17 cellular contexts compared by ENCODE assay signal in the genomic region with DNA sequence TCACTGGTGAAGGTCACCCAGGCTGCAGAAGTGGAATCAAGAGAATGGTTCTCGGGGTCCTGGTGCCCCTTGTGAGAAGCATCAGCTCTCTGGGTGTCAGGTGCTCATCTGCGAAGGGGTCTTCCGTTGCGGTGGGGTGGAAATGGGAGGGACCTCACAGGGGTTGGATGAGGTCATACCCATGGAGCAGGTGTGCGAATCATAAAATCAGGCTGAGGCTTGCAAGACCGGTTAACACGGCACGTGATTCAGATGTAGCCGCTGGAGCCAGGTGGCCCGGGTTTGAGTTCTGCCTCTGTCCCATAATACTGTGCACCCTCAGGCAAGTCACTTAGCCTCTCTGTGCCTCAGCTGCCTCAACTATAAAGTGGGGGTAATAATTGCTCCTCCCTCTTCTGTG. TPM values are rescaled to one million over a fixed set of nuclear protein-coding genes. Genes with fewer than 3 reads are reported as not detected.
DNase-seq lines count a peak whose midpoint lies in the region; ATAC-seq and TF ChIP-seq lines count a peak whose summit lies in the region.
"Had no signal": no experiment of that assay in that cellular context is flagged by ENCODE, and none has a peak within 500 bp of the region (broad histone marks: within the 10 kb centered on the region; RNA-seq: fewer than 3 reads in every experiment).

No MANE protein-coding gene starts in this region.

- BruUV-seq in mammary epithelial cell (replicated peaks; lab: Mats Ljungman, UMichigan) (no TSS peak), MCF 10A (replicated peaks; lab: Mats Ljungman, UMichigan) (no TSS peak)

- intact Hi-C loops in mammary epithelial cell (cut with micrococcal nuclease) (loop anchor here (5.0 kb wide), 1 partner anchor 60 kb away; no protein-coding TSS in a partner anchor), MCF 10A (cut with micrococcal nuclease) (no loop called here)

- DNase-seq in mammary epithelial cell (peak; percentile 18), MCF 10A (ENCODE audit: unreplicated experiment) (no peak), NCI-H2171 treated with DMSO at 0.1 percent for 48 hours (lab: John Stamatoyannopoulos, UW) (peak; percentile 94), foreskin keratinocyte (peak in 1 of 2 donors; percentile 50), type B pancreatic cell (ENCODE audit: extremely low spot score, unreplicated experiment) (no peak), hepatocyte (ENCODE audit: low spot score) (no peak), NCI-H2196 (lab: John Stamatoyannopoulos, UW; ENCODE audit: unreplicated experiment) (no peak), NCI-H82 treated with DMSO at 0.1 percent for 48 hours (lab: John Stamatoyannopoulos, UW; ENCODE audit: unreplicated experiment) (no peak)
- DNase-seq: activated CD4-positive, alpha-beta T cell treated with anti-CD3 and anti-CD28 coated beads for 4 hours; GOT3; MG63; NCI-H226; PC-3; stimulated activated CD4-positive, alpha-beta T cell treated with anti-CD3 and anti-CD28 coated beads, Interleukin-4, amount 100 ng/mL, for 24 hours; uterus had no signal

- no peak overlapping the region for H2AFZ ChIP-seq in mammary epithelial cell (ENCODE audit: low read depth, low read length)
- H2AFZ ChIP-seq in hepatocyte = no peak overlapping the region

- no peaks in the 10 kb centered on the region for H4K20me1 ChIP-seq in mammary epithelial cell (ENCODE audit: insufficient read depth, low read length)
- no peaks in the 10 kb centered on the region for H4K20me1 ChIP-seq in hepatocyte (ENCODE audit: insufficient read depth, poor library complexity, severe bottlenecking)

- 10% methylated on average over 8 of the region's 10 CpGs for WGBS in mammary epithelial cell (ENCODE audit: low coverage, missing lambda C conversion rate)
- 92% methylated on average over 10 of the region's 10 CpGs for WGBS in hepatocyte (ENCODE audit: low lambda C conversion rate, missing lambda C conversion rate)

- H3K27me3 Mint-ChIP-seq in MCF 10A (ENCODE audit: insufficient read depth, unreplicated experiment) (peaks cover 24% of the 10 kb centered on the region), type B pancreatic cell (peaks cover 58% of the 10 kb centered on the region)

- H3K9me3 ChIP-seq in mammary epithelial cell (replicated peaks; ENCODE audit: insufficient read depth, low read length) (no peaks in the 10 kb centered on the region), hepatocyte (ENCODE audit: low read depth) (no peaks in the 10 kb centered on the region)
- H3K9me3 ChIP-seq: MG63 had no signal

- H3K4me3 Mint-ChIP-seq in MCF 10A (ENCODE audit: unreplicated experiment) = no peak overlapping the region
- H3K4me3 Mint-ChIP-seq in type B pancreatic cell = peak overlapping the region; percentile 90

- H3K27ac Mint-ChIP-seq in MCF 10A (ENCODE audit: low read depth, unreplicated experiment) (no peak overlapping the region), type B pancreatic cell (peak overlapping the region; percentile 76)

- H3K27me3 ChIP-seq in mammary epithelial cell (ENCODE audit: insufficient read depth, low read length) = no peaks in the 10 kb centered on the region
- peaks cover 13% of the 10 kb centered on the region for H3K27me3 ChIP-seq in foreskin keratinocyte
- H3K27me3 ChIP-seq in hepatocyte = peaks cover 6% of the 10 kb centered on the region

- H3K9ac ChIP-seq in mammary epithelial cell (ENCODE audit: insufficient read depth, low read length) = no peak overlapping the region

- H3K9me3 Mint-ChIP-seq in MCF 10A (ENCODE audit: unreplicated experiment) = peaks cover 14% of the 10 kb centered on the region
- no peaks in the 10 kb centered on the region for H3K9me3 Mint-ChIP-seq in type B pancreatic cell

- TF ChIP-seq CTCF in mammary epithelial cell (conservative IDR thresholded peaks at IDR 0.05 in 1 of 2, IDR thresholded peaks at IDR 0.05 in 1 of 2; ENCODE audit: extremely low read depth in 1 of 2, insufficient read depth in 1 of 2, low read depth in 1 of 2, low read length in 2 of 2) = no peak
- TF ChIP-seq CTCF in MCF 10A (IDR thresholded peaks at IDR 0.05; ENCODE audit: unreplicated experiment) = no peak
- TF ChIP-seq CTCF in foreskin keratinocyte (conservative IDR thresholded peaks at IDR 0.05) = no peak
- TF ChIP-seq CTCF in type B pancreatic cell (conservative IDR thresholded peaks at IDR 0.05) = no peak
- TF ChIP-seq CTCF in hepatocyte (IDR thresholded peaks at IDR 0.05; ENCODE audit: poor library complexity) = no peak

- no peak overlapping the region for H3K27ac ChIP-seq in mammary epithelial cell (ENCODE audit: insufficient read depth, low read depth, low read length)
- no peak overlapping the region for H3K27ac ChIP-seq in foreskin keratinocyte
- H3K27ac ChIP-seq in hepatocyte = no peak overlapping the region
- H3K27ac ChIP-seq: HL-60, uterus had no signal

- no peak overlapping the region for H3K4me2 ChIP-seq in mammary epithelial cell (ENCODE audit: insufficient read depth, low read depth, low read length)
- no peak overlapping the region for H3K4me2 ChIP-seq in hepatocyte

- H3K79me2 ChIP-seq in mammary epithelial cell (ENCODE audit: insufficient read depth, low read length) (no peaks in the 10 kb centered on the region), hepatocyte (no peaks in the 10 kb centered on the region)

- no peaks in the 10 kb centered on the region for H3K9me2 ChIP-seq in hepatocyte (replicated peaks; ENCODE audit: insufficient read depth)

- in situ Hi-C loops in mammary epithelial cell (cut with MboI; ENCODE audit: low sequenced_read_pairs in 2 of 2) = no loop called here

- no peaks in the 10 kb centered on the region for H3K4me1 Mint-ChIP-seq in MCF 10A (ENCODE audit: insufficient read depth, unreplicated experiment)
- no peaks in the 10 kb centered on the region for H3K4me1 Mint-ChIP-seq in type B pancreatic cell (ENCODE audit: unreplicated experiment)

- POLR2A ChIA-PET in MCF 10A (lab: Yijun Ruan, JAX) = no interaction called here

- H3K4me1 ChIP-seq in mammary epithelial cell (ENCODE audit: insufficient read depth, low read length) (peaks cover 13% of the 10 kb centered on the region), foreskin keratinocyte (peaks cover 6% of the 10 kb centered on the region), hepatocyte (ENCODE audit: insufficient read depth) (peaks cover 6% of the 10 kb centered on the region)

- H3K4me3 ChIP-seq in mammary epithelial cell (replicated peaks in 1 of 3; ENCODE audit: insufficient read depth in 1 of 3, low read depth in 2 of 3, low read length in 3 of 3) (no peak overlapping the region), hepatocyte (no peak overlapping the region)
- H3K4me3 ChIP-seq: MG63, uterus had no signal

- ATAC-seq in foreskin keratinocyte = peak; percentile 64
- ATAC-seq: PC-3; stimulated activated memory B cell treated with anti-CD40 and anti-IgM and Interleukin-4, amounts not matched to agents 10 μg/mL and 1 μg/mL and 100 μg/mL, for 72 hours had no signal

- H3K36me3 ChIP-seq in mammary epithelial cell (ENCODE audit: insufficient read depth, low read length) (no peaks in the 10 kb centered on the region), hepatocyte (replicated peaks; ENCODE audit: insufficient read depth, low read depth) (no peaks in the 10 kb centered on the region)
- H3K36me3 ChIP-seq: MG63, uterus had no signal

- dilution Hi-C loops in mammary epithelial cell (cut with HindIII; ENCODE audit: low sequenced_read_pairs) = no loop called here

- H3K36me3 Mint-ChIP-seq in MCF 10A (ENCODE audit: insufficient read depth, unreplicated experiment) = no peaks in the 10 kb centered on the region
- no peaks in the 10 kb centered on the region for H3K36me3 Mint-ChIP-seq in type B pancreatic cell
- H3K36me3 Mint-ChIP-seq: stimulated activated memory B cell treated with anti-CD40 and anti-IgM and Interleukin-4, amounts not matched to agents 10 μg/mL and 1 μg/mL and 100 μg/mL, for 72 hours had no signal

- CTCF ChIA-PET in mammary epithelial cell (lab: Charles Lee; ENCODE audit: low non-redundant PET) = no interaction called here
- CTCF ChIA-PET in MCF 10A (lab: Yijun Ruan, JAX) = interaction anchor here (0.7 to 1.2 kb wide), 2 partner anchors 85 to 184 kb away, joined by 4 to 5 read pairs; no protein-coding TSS in a partner anchor

RNA-seq across cellular contexts. Expression of a gene that starts 3.9 kb away (rescaled TPM):
- total RNA-seq in mammary epithelial cell (not detected), MCF 10A (2022) (not detected in 2 replicates), foreskin keratinocyte (not detected in 2 replicates), type B pancreatic cell (ENCODE audit: low replicate concordance) (0.26 TPM in 1 of 2 replicates, not detected in the other), hepatocyte (not detected in 2 replicates)
- polyA plus RNA-seq in mammary epithelial cell (not detected), foreskin keratinocyte (not detected in 2 replicates), hepatocyte (not detected in 2 replicates)
- not detected for polyA minus RNA-seq in mammary epithelial cell
- total RNA-seq: uterus had no signal

RNA-seq across cellular contexts. Expression of a gene that starts 13.7 kb away (rescaled TPM):
- total RNA-seq in mammary epithelial cell (under 1 TPM in 1 of 2 donors, not detected in 1; 0.54 TPM), MCF 10A (2022) (0.84 and 0.88 TPM in 2 replicates), foreskin keratinocyte (1.1 and 1.3 TPM in 2 replicates), type B pancreatic cell (ENCODE audit: low replicate concordance) (1.5 and 2.9 TPM in 2 replicates), hepatocyte (2.7 and 3.9 TPM in 2 replicates)
- polyA plus RNA-seq in mammary epithelial cell (0.63 TPM), foreskin keratinocyte (3.9 and 5.0 TPM in 2 replicates), hepatocyte (6.6 and 8.2 TPM in 2 replicates)
- 7.7 TPM for polyA minus RNA-seq in mammary epithelial cell
- total RNA-seq: PC-3 had no signal

RNA-seq across cellular contexts. Expression of a gene that starts 17.4 kb away (rescaled TPM):
- total RNA-seq in mammary epithelial cell = not detected
- not detected for polyA plus RNA-seq in mammary epithelial cell
- polyA minus RNA-seq in mammary epithelial cell = not detected
- total RNA-seq in MCF 10A (2022) = not detected in 2 replicates
- total RNA-seq in foreskin keratinocyte = not detected in 2 replicates
- polyA plus RNA-seq in foreskin keratinocyte = not detected in 2 replicates
- total RNA-seq in type B pancreatic cell (ENCODE audit: low replicate concordance) = not detected in 2 replicates
- not detected in 2 replicates for total RNA-seq in hepatocyte
- 0.60 TPM in 1 of 2 replicates, not detected in the other for polyA plus RNA-seq in hepatocyte
- total RNA-seq: PC-3 had no signal

RNA-seq across cellular contexts. Expression of a gene that starts 35.9 kb away (rescaled TPM):
- total RNA-seq in mammary epithelial cell = not detected
- polyA plus RNA-seq in mammary epithelial cell = not detected
- not detected for polyA minus RNA-seq in mammary epithelial cell
- not detected in 2 replicates for total RNA-seq in MCF 10A (2022)
- total RNA-seq in foreskin keratinocyte = not detected in 2 replicates
- polyA plus RNA-seq in foreskin keratinocyte = not detected in 2 replicates
- total RNA-seq in type B pancreatic cell (ENCODE audit: low replicate concordance) = 0.43 TPM in 1 of 2 replicates, not detected in the other
- not detected in 2 replicates for total RNA-seq in hepatocyte
- polyA plus RNA-seq in hepatocyte = not detected in 2 replicates
- total RNA-seq: PC-3 had no signal

RNA-seq across cellular contexts. Expression of a gene that starts 47.1 kb away (rescaled TPM):
- total RNA-seq in mammary epithelial cell = not detected
- not detected for polyA plus RNA-seq in mammary epithelial cell
- not detected for polyA minus RNA-seq in mammary epithelial cell
- not detected in 2 replicates for total RNA-seq in MCF 10A (2022)
- total RNA-seq in foreskin keratinocyte = not detected in 2 replicates
- polyA plus RNA-seq in foreskin keratinocyte = not detected in 2 replicates
- not detected in 2 replicates for total RNA-seq in type B pancreatic cell (ENCODE audit: low replicate concordance)
- not detected in 2 replicates for total RNA-seq in hepatocyte
- polyA plus RNA-seq in hepatocyte = not detected in 2 replicates
- total RNA-seq: PC-3, uterus had no signal

Comparison
In these comparisons a context has a peak if more than half of its experiments do, and no peak if none do; other contexts are left out.
1. DNase-seq: peak in mammary epithelial cell (single experiment) and NCI-H2171 treated with DMSO at 0.1 percent for 48 hours (single experiment); none in MCF 10A (single experiment), type B pancreatic cell (single experiment), hepatocyte (single experiment), NCI-H2196 (single experiment) and NCI-H82 treated with DMSO at 0.1 percent for 48 hours (single experiment).